1 cellular context compared by ENCODE assay signal in genomic region chr19:45927565-45928261, GRCh38.
TF ChIP-seq lines count a peak whose summit lies in the region.

No MANE protein-coding gene starts in this region.

TF ChIP-seq in HepG2, 621 proteins besides CTCF, POLR2A, EP300 and RAD21 (continued from another document and continues in another):
- TF ChIP-seq ZNF879 (CRISPR knock-in tag; IDR thresholded peaks at IDR 0.05) (no peak), FOXO4 (CRISPR knock-in tag; conservative IDR thresholded peaks at IDR 0.05) (no peak), SKIL (CRISPR knock-in tag; IDR thresholded peaks at IDR 0.05; ENCODE audit: borderline replicate concordance) (no peak), KLF15 (CRISPR knock-in tag; IDR thresholded peaks at IDR 0.05; ENCODE audit: borderline replicate concordance) (no peak; the same call in 1 of the 2 replicates), MEIS1 (CRISPR knock-in tag; IDR thresholded peaks at IDR 0.05; ENCODE audit: borderline replicate concordance) (no peak), ZNF138 (CRISPR knock-in tag; IDR thresholded peaks at IDR 0.05; ENCODE audit: low read depth) (no peak), ZNF597 (CRISPR knock-in tag; IDR thresholded peaks at IDR 0.05) (no peak), MEF2D (CRISPR knock-in tag; IDR thresholded peaks at IDR 0.05) (0 out of 2 replicates have a peak, but pooled peaks have one; percentile 37), STAT6 (CRISPR knock-in tag; IDR thresholded peaks at IDR 0.05; ENCODE audit: borderline replicate concordance) (no peak), ZFAT (CRISPR knock-in tag; conservative IDR thresholded peaks at IDR 0.05) (no peak), ZNF276 (CRISPR knock-in tag; IDR thresholded peaks at IDR 0.05; ENCODE audit: low read depth) (no peak), ZNF652 (CRISPR knock-in tag; IDR thresholded peaks at IDR 0.05; ENCODE audit: borderline replicate concordance, low read depth) (no peak), ZNF570 (CRISPR knock-in tag; IDR thresholded peaks at IDR 0.05; ENCODE audit: borderline replicate concordance) (no peak), PATZ1 (CRISPR knock-in tag; IDR thresholded peaks at IDR 0.05) (no peak), PRDM15 (CRISPR knock-in tag; IDR thresholded peaks at IDR 0.05) (no peak), ZNF605 (CRISPR knock-in tag; IDR thresholded peaks at IDR 0.05) (peak; percentile 69; the same call in 1 of the 2 replicates), ZNF280B (CRISPR knock-in tag; IDR thresholded peaks at IDR 0.05; ENCODE audit: borderline replicate concordance) (no peak), THRA (CRISPR knock-in tag; IDR thresholded peaks at IDR 0.05; ENCODE audit: borderline replicate concordance) (peak; percentile 67; the same call in 1 of the 2 replicates), FOXC1 (CRISPR knock-in tag; IDR thresholded peaks at IDR 0.05; ENCODE audit: borderline replicate concordance) (peak; percentile 64; the same call in 1 of the 2 replicates), ZNF260 (CRISPR knock-in tag; IDR thresholded peaks at IDR 0.05; ENCODE audit: borderline replicate concordance, low read depth) (no peak), NR1H2 (CRISPR knock-in tag; IDR thresholded peaks at IDR 0.05; ENCODE audit: borderline replicate concordance, low read depth) (no peak), HNRNPK (IDR thresholded peaks at IDR 0.05; ENCODE audit: low read depth, low read length, poor library complexity, severe bottlenecking) (no peak), ZNF253 (CRISPR knock-in tag; IDR thresholded peaks at IDR 0.05; ENCODE audit: borderline replicate concordance) (peak; percentile 72; the same call in 1 of the 2 replicates), ZSCAN29 (CRISPR knock-in tag; conservative IDR thresholded peaks at IDR 0.05) (no peak), RARG (CRISPR knock-in tag; IDR thresholded peaks at IDR 0.05; ENCODE audit: low read depth) (no peak), TEF (CRISPR knock-in tag; IDR thresholded peaks at IDR 0.05) (no peak), ZNF317 (CRISPR knock-in tag; IDR thresholded peaks at IDR 0.05) (peak; percentile 57; the same call in 1 of the 2 replicates), ZNF235 (CRISPR knock-in tag; IDR thresholded peaks at IDR 0.05; ENCODE audit: borderline replicate concordance) (no peak), ZBTB20 (CRISPR knock-in tag; IDR thresholded peaks at IDR 0.05; ENCODE audit: borderline replicate concordance, low read depth) (0 out of 2 replicates have a peak, but pooled peaks have one; percentile 51), ZNF543 (CRISPR knock-in tag; IDR thresholded peaks at IDR 0.05) (no peak), ZKSCAN8 (CRISPR knock-in tag; IDR thresholded peaks at IDR 0.05; ENCODE audit: borderline replicate concordance) (no peak; the same call in 1 of the 2 replicates), YY1 (IDR thresholded peaks at IDR 0.05; ENCODE audit: insufficient read depth, insufficient replicate concordance, low read depth, low read length) (peak; percentile 53), SALL1 (CRISPR knock-in tag; IDR thresholded peaks at IDR 0.05) (peak; percentile 73; the same call in 1 of the 2 replicates), TEAD3 (CRISPR knock-in tag; optimal IDR thresholded peaks at IDR 0.05; ENCODE audit: borderline replicate concordance) (peak; percentile 50), SRF (IDR thresholded peaks at IDR 0.05; ENCODE audit: low read depth, low read length) (no peak), HNF4A (CRISPR knock-in tag; IDR thresholded peaks at IDR 0.05) (no peak), SP5 (CRISPR knock-in tag; IDR thresholded peaks at IDR 0.05; ENCODE audit: borderline replicate concordance, low read depth) (peak; percentile 27; the same call in 1 of the 2 replicates), ATF7-NPFF (CRISPR knock-in tag; IDR thresholded peaks at IDR 0.05; ENCODE audit: low read depth) (peak; percentile 81), ZNF263 (CRISPR knock-in tag; IDR thresholded peaks at IDR 0.05) (no peak), MED1 (CRISPR knock-in tag; IDR thresholded peaks at IDR 0.05) (no peak)
